In the genomic region with DNA sequence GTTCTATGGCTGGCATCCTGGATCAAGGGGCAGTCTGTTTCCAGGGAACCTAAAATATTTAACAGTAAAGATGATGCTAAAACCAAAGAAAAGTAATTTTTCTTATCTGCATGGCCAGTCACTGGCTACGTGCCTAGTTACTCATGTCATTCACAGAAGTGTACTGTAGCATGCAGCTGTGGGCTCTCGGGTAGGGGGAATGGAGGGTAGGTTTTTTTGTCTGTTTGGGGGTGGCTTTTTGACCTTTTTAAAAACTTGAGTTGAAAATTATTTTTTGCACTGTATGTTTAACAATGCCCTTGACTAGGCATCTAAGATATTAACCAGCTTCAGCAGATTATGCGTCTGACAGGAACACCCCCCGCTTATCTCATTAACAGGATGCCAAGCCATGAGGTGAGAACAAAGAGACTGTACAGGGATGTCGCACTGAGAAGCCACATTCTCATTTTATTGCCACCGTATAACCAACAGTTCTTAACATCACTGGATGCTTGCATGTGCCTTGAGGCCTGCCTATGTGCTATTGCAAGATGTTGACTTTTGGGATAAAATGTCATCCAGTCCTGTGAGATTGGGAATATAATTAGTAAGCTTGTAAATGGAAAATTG, we compare ENCODE assay signal across 17 cellular contexts. TPM values are rescaled to one million over a fixed set of nuclear protein-coding genes. Genes with fewer than 3 reads are reported as not detected.
DNase-seq lines count a peak whose midpoint lies in the region; ATAC-seq and TF ChIP-seq lines count a peak whose summit lies in the region.
"Had no signal": no experiment of that assay in that cellular context is flagged by ENCODE, and none has a peak within 500 bp of the region (broad histone marks: within the 10 kb centered on the region; RNA-seq: fewer than 3 reads in every experiment).

No MANE protein-coding gene starts in this region.

- H3K4me3 Mint-ChIP-seq in activated CD4-positive, alpha-beta memory T cell treated with anti-CD3 and anti-CD28 coated beads for 36 hours: no peak overlapping the region
- H3K4me3 Mint-ChIP-seq: CD14-positive monocyte; IgD-negative memory B cell; neural progenitor cell; T-helper 1 cell treated with Interleukin-12 subunit alpha and Interleukin-12 subunit beta and Interleukin-4 antibody, amounts not matched to agents 30 μg/mL and 1 μg/mL, for 36 hours had no signal

- H3K36me3 Mint-ChIP-seq in activated CD4-positive, alpha-beta memory T cell treated with anti-CD3 and anti-CD28 coated beads for 36 hours: peaks cover 18% of the 10 kb centered on the region

- 10% methylated on average over 6 of the region's 6 CpGs for WGBS in thymus

- POLR2A ChIA-PET in activated CD4-positive, alpha-beta memory T cell treated with anti-CD3 and anti-CD28 coated beads for 36 hours (lab: Charles Lee): interaction anchor here (1.3 to 1.7 kb wide), 2 partner anchors 71 to 72 kb away, joined by 3 to 5 read pairs; a partner anchor contains a TSS

- CTCF ChIA-PET in activated CD4-positive, alpha-beta memory T cell treated with anti-CD3 and anti-CD28 coated beads for 36 hours (lab: Charles Lee): interaction anchor here (0.5 to 1.6 kb wide), 6 partner anchors 21 to 95 kb away, joined by 3 to 5 read pairs (median 4); a partner anchor contains a TSS

- ATAC-seq in HG03045 (IDR thresholded peaks at IDR 0.05; ENCODE audit: unreplicated experiment): no peak

- no peaks in the 10 kb centered on the region for H3K27me3 ChIP-seq in thymus (ENCODE audit: control insufficient read depth, insufficient read depth)
- H3K27me3 ChIP-seq: breast epithelium, neural progenitor cell, suprapubic skin had no signal

- peaks cover 25% of the 10 kb centered on the region for H3K4me1 Mint-ChIP-seq in activated CD4-positive, alpha-beta memory T cell treated with anti-CD3 and anti-CD28 coated beads for 36 hours (ENCODE audit: low read depth)

- H3K27me3 Mint-ChIP-seq in activated CD4-positive, alpha-beta memory T cell treated with anti-CD3 and anti-CD28 coated beads for 36 hours: no peaks in the 10 kb centered on the region
- H3K27me3 Mint-ChIP-seq: IgD-negative memory B cell had no signal

- H3K4me1 ChIP-seq in thymus (ENCODE audit: control insufficient read depth, insufficient read depth, low read length): peaks cover 20% of the 10 kb centered on the region
- H3K4me1 ChIP-seq: breast epithelium had no signal

- TF ChIP-seq CTCF in fibroblast of the aortic adventitia (IDR thresholded peaks at IDR 0.05; ENCODE audit: insufficient read depth, low read length): no peak

- peak overlapping the region; percentile 75 for H3K27ac ChIP-seq in thymus (ENCODE audit: low read depth)
- H3K27ac ChIP-seq: breast epithelium, neural progenitor cell, suprapubic skin had no signal

- H3K4me3 ChIP-seq in fibroblast of the aortic adventitia (ENCODE audit: low read depth, low read length) (no peak overlapping the region), thymus (ENCODE audit: low read length) (no peak overlapping the region)
- H3K4me3 ChIP-seq: breast epithelium, neural progenitor cell, suprapubic skin had no signal

- DNase-seq in stimulated activated naive CD4-positive, alpha-beta T cell (lab: John Stamatoyannopoulos, UW): peak in 5 of 6 experiments; percentile 10 to 77 (median 73)
- no peak for DNase-seq in stimulated activated naive CD4-positive, alpha-beta T cell treated with Interleukin-2 at 50 U/mL for 16 hours (lab: John Stamatoyannopoulos, UW)
- no peak for DNase-seq in activated CD4-positive, alpha-beta memory T cell treated with anti-CD3 and anti-CD28 coated beads for 36 hours
- DNase-seq in fibroblast of the aortic adventitia (ENCODE audit: low read depth): peak; percentile 30
- no peak for DNase-seq in stimulated activated CD4-positive, alpha-beta T cell treated with anti-CD3 and anti-CD28 coated beads, Interleukin-12 subunit alpha, Interleukin-12 subunit beta, amount 100 ng/mL, for 4 hours
- no peak for DNase-seq in GM19240 (ENCODE audit: insufficient read length, low spot score)
- DNase-seq: head of caudate nucleus, NCI-H1105 treated with DMSO at 0.1 percent for 48 hours, NCI-H446 treated with DMSO at 0.1 percent for 48 hours had no signal

- H3K9me3 ChIP-seq in thymus (ENCODE audit: control insufficient read depth): no peaks in the 10 kb centered on the region
- H3K9me3 ChIP-seq: breast epithelium, suprapubic skin had no signal

- intact Hi-C loops in activated CD4-positive, alpha-beta memory T cell treated with anti-CD3 and anti-CD28 coated beads for 36 hours (cut with micrococcal nuclease): loop anchor here (1.0 kb wide), 1 partner anchor 18 kb away; no protein-coding TSS in a partner anchor

- peaks cover 10% of the 10 kb centered on the region for H3K36me3 ChIP-seq in thymus (ENCODE audit: control insufficient read depth, insufficient read depth)
- H3K36me3 ChIP-seq: breast epithelium, neural progenitor cell had no signal

- no peaks in the 10 kb centered on the region for H3K9me3 Mint-ChIP-seq in activated CD4-positive, alpha-beta memory T cell treated with anti-CD3 and anti-CD28 coated beads for 36 hours
- H3K9me3 Mint-ChIP-seq: CD14-positive monocyte; IgD-negative memory B cell; neural progenitor cell; T-helper 1 cell treated with Interleukin-12 subunit alpha and Interleukin-12 subunit beta and Interleukin-4 antibody, amounts not matched to agents 30 μg/mL and 1 μg/mL, for 36 hours had no signal

- H3K27ac Mint-ChIP-seq in activated CD4-positive, alpha-beta memory T cell treated with anti-CD3 and anti-CD28 coated beads for 36 hours: peak overlapping the region; percentile 35
- H3K27ac Mint-ChIP-seq: neural progenitor cell; T-helper 1 cell treated with Interleukin-12 subunit alpha and Interleukin-12 subunit beta and Interleukin-4 antibody, amounts not matched to agents 30 μg/mL and 1 μg/mL, for 36 hours had no signal

RNA-seq across cellular contexts. Expression of a gene that starts 30.3 kb away (rescaled TPM):
- total RNA-seq in activated CD4-positive, alpha-beta memory T cell treated with anti-CD3 and anti-CD28 coated beads for 36 hours: 10 to 100 TPM; 61.0 to 65.0 TPM
- 2.3 and 15.6 TPM in 2 replicates for total RNA-seq in fibroblast of the aortic adventitia (ENCODE audit: low replicate concordance)
- polyA plus RNA-seq in thymus: 30.1 TPM

Comparison
In these comparisons a context has a peak if more than half of its experiments do, and no peak if none do; other contexts are left out.
1. DNase-seq: peak in stimulated activated naive CD4-positive, alpha-beta T cell (5 of 6) and fibroblast of the aortic adventitia (single experiment); none in stimulated activated naive CD4-positive, alpha-beta T cell treated with Interleukin-2 at 50 U/mL for 16 hours (single experiment), activated CD4-positive, alpha-beta memory T cell treated with anti-CD3 and anti-CD28 coated beads for 36 hours (single experiment), stimulated activated CD4-positive, alpha-beta T cell treated with anti-CD3 and anti-CD28 coated beads, Interleukin-12 subunit alpha, Interleukin-12 subunit beta, amount 100 ng/mL, for 4 hours (single experiment) and GM19240 (single experiment).